In the genomic region with DNA sequence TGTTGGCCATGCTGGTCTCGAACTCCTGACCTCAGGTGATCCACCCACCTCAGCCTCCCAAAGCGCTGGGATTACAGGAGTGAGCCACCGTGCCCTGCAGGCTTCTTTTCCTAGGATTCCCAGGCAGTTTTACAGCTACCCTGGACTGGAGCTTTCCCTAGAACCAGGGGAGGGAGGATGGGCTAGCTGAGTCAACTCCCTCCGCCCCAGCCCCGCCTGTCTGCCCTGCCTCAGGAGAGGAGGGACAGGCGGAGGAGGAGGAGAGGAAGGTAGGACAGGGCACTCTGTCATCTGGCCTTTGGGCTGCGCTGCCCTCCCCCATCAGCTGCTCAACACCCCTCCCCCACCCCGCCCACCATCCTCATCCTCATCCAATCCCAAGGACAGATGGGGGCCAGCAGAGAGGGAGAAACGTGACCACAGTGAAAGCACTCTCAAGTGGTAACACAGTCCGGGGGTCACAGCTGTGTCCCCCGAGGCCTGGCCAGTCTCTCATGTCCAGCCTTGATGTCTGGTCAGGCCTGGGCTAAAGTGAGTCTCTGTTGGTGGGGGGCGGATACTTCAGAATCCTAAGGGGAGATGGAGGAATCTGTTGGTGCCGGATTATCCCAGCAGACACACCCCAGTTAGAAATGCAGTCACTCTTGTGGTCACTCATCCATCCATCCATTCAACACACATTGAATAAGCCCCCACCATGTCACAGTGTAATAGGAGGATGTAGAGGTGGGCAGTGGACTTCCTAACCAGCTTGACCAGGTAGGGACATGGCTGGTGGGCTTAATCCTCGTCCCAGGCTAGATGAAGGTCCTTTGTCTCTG, we compare ENCODE assay signal across 1 cellular context.
TF ChIP-seq lines count a peak whose summit lies in the region.

No MANE protein-coding gene starts in this region.

TF ChIP-seq in K562, 482 proteins besides CTCF, POLR2A, EP300 and RAD21:
- TF ChIP-seq, protein P1, sequence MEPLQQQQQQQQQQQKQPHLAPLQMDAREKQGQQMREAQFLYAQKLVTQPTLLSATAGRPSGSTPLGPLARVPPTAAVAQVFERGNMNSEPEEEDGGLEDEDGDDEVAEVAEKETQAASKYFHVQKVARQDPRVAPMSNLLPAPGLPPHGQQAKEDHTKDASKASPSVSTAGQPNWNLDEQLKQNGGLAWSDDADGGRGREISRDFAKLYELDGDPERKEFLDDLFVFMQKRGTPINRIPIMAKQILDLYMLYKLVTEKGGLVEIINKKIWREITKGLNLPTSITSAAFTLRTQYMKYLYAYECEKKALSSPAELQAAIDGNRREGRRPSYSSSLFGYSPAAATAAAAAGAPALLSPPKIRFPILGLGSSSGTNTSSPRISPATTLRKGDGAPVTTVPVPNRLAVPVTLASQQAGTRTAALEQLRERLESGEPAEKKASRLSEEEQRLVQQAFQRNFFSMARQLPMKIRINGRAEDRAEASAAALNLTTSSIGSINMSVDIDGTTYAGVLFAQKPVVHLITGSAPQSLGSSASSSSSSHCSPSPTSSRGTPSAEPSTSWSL (CRISPR knock-in tag; IDR thresholded peaks at IDR 0.05; ENCODE audit: borderline replicate concordance): no peak
- TF ChIP-seq PCBP1 (IDR thresholded peaks at IDR 0.05; ENCODE audit: low read depth, low read length, poor library complexity, severe bottlenecking) (no peak), CREM (IDR thresholded peaks at IDR 0.05; ENCODE audit: low read depth) (no peak), FOS (IDR thresholded peaks at IDR 0.05; ENCODE audit: extremely low read depth, insufficient read length) (no peak), ZNF644 (tag; IDR thresholded peaks at IDR 0.05; ENCODE audit: low read depth) (no peak), BACH1 (tag; IDR thresholded peaks at IDR 0.05) (no peak), ATF1 (CRISPR knock-in tag; IDR thresholded peaks at IDR 0.05) (no peak), ATF1 (tag; IDR thresholded peaks at IDR 0.05) (no peak), TRIM24 (IDR thresholded peaks at IDR 0.05) (no peak), ZNF507 (tag; conservative IDR thresholded peaks at IDR 0.05) (no peak), KLF6 (CRISPR knock-in tag; IDR thresholded peaks at IDR 0.05; ENCODE audit: borderline replicate concordance) (no peak), GATAD2A (IDR thresholded peaks at IDR 0.05) (no peak), NRF1 (conservative IDR thresholded peaks at IDR 0.05 in 1 of 2, IDR thresholded peaks at IDR 0.05 in 1 of 2) (no peak)
- TF ChIP-seq, protein P2, sequence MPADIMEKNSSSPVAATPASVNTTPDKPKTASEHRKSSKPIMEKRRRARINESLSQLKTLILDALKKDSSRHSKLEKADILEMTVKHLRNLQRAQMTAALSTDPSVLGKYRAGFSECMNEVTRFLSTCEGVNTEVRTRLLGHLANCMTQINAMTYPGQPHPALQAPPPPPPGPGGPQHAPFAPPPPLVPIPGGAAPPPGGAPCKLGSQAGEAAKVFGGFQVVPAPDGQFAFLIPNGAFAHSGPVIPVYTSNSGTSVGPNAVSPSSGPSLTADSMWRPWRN (IDR thresholded peaks at IDR 0.05; ENCODE audit: low read depth): no peak
- TF ChIP-seq, protein P3, sequence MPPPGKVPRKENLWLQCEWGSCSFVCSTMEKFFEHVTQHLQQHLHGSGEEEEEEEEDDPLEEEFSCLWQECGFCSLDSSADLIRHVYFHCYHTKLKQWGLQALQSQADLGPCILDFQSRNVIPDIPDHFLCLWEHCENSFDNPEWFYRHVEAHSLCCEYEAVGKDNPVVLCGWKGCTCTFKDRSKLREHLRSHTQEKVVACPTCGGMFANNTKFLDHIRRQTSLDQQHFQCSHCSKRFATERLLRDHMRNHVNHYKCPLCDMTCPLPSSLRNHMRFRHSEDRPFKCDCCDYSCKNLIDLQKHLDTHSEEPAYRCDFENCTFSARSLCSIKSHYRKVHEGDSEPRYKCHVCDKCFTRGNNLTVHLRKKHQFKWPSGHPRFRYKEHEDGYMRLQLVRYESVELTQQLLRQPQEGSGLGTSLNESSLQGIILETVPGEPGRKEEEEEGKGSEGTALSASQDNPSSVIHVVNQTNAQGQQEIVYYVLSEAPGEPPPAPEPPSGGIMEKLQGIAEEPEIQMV (tag; conservative IDR thresholded peaks at IDR 0.05; ENCODE audit: low read depth): no peak
- TF ChIP-seq, protein P4, sequence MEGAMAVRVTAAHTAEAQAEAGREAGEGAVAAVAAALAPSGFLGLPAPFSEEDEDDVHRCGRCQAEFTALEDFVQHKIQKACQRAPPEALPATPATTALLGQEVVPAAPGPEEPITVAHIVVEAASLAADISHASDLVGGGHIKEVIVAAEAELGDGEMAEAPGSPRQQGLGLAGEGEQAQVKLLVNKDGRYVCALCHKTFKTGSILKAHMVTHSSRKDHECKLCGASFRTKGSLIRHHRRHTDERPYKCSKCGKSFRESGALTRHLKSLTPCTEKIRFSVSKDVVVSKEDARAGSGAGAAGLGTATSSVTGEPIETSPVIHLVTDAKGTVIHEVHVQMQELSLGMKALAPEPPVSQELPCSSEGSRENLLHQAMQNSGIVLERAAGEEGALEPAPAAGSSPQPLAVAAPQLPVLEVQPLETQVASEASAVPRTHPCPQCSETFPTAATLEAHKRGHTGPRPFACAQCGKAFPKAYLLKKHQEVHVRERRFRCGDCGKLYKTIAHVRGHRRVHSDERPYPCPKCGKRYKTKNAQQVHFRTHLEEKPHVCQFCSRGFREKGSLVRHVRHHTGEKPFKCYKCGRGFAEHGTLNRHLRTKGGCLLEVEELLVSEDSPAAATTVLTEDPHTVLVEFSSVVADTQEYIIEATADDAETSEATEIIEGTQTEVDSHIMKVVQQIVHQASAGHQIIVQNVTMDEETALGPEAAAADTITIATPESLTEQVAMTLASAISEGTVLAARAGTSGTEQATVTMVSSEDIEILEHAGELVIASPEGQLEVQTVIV (CRISPR knock-in tag; IDR thresholded peaks at IDR 0.05; ENCODE audit: borderline replicate concordance): no peak
